In genomic region chr12:118187746-118188390, GRCh38 we compare ENCODE assay signal across 11 cellular contexts. TPM values are rescaled to one million over a fixed set of nuclear protein-coding genes. Genes with fewer than 3 reads are reported as not detected.
DNase-seq lines count a peak whose midpoint lies in the region; ATAC-seq and TF ChIP-seq lines count a peak whose summit lies in the region.
"Had no signal": no experiment of that assay in that cellular context is flagged by ENCODE, and none has a peak within 500 bp of the region (broad histone marks: within the 10 kb centered on the region; RNA-seq: fewer than 3 reads in every experiment).

No MANE protein-coding gene starts in this region.

- no peaks in the 10 kb centered on the region for H3K27me3 Mint-ChIP-seq in naive thymus-derived CD4-positive, alpha-beta T cell

- 41 to 50% methylated on average over 6 of the region's 6 CpGs for WGBS in heart right ventricle, 2 donors
- WGBS in tibial nerve, 2 donors: 44 to 46% methylated on average over 6 of the region's 6 CpGs
- 61 to 66% methylated on average over 6 of the region's 6 CpGs for WGBS in lower leg skin, 2 donors

- no peak for TF ChIP-seq EP300 in tibial nerve (IDR thresholded peaks at IDR 0.05)

- no peak for TF ChIP-seq POLR2A in tibial nerve (IDR thresholded peaks at IDR 0.05)
- TF ChIP-seq POLR2A in lower leg skin (IDR thresholded peaks at IDR 0.05): no peak

- CTCF ChIA-PET in naive thymus-derived CD4-positive, alpha-beta T cell (lab: Charles Lee): interaction anchor here (0.5 kb wide), 1 partner anchor 311 kb away, joined by 3 read pairs; no protein-coding TSS in a partner anchor

- DNase-seq in heart right ventricle (no peak), left cardiac atrium (no peak), coronary artery (ENCODE audit: low spot score) (no peak), tibial nerve (ENCODE audit: low spot score in 2 of 2) (no peak), lower leg skin (ENCODE audit: low spot score in 2 of 2) (no peak), GOT3 (lab: John Stamatoyannopoulos, UW) (no peak)
- no peak for DNase-seq in naive thymus-derived CD4-positive, alpha-beta T cell
- DNase-seq: NCI-H774 had no signal

- H3K27ac ChIP-seq in heart right ventricle (peak overlapping the region in 6 of 10 donors; percentile 12 to 72 (median 24)), coronary artery (no peak overlapping the region), tibial nerve (peak overlapping the region; percentile 49 to 91 (median 74))
- H3K27ac ChIP-seq in naive thymus-derived CD4-positive, alpha-beta T cell (ENCODE audit: low read depth, low read length): no peak overlapping the region
- H3K27ac ChIP-seq: KMS-11 had no signal

- peaks cover 0 to 15% (median 2%) of the 10 kb centered on the region in 5 donors for H3K36me3 Mint-ChIP-seq in naive thymus-derived CD4-positive, alpha-beta T cell

- H3K9me3 ChIP-seq in heart right ventricle (no peaks in the 10 kb centered on the region), tibial nerve (no peaks in the 10 kb centered on the region)
- no peaks in the 10 kb centered on the region for H3K9me3 ChIP-seq in naive thymus-derived CD4-positive, alpha-beta T cell (ENCODE audit: control insufficient read depth in 2 of 3, low read length in 3 of 3)

- ATAC-seq in heart right ventricle (peak in 2 of 8 donors; percentile 14), left cardiac atrium (no peak), HG03159 (IDR thresholded peaks at IDR 0.05; ENCODE audit: unreplicated experiment) (no peak)
- no peak for ATAC-seq in naive thymus-derived CD4-positive, alpha-beta T cell

- TF ChIP-seq CTCF in heart right ventricle (IDR thresholded peaks at IDR 0.05) (no peak), coronary artery (IDR thresholded peaks at IDR 0.05) (no peak), tibial nerve (IDR thresholded peaks at IDR 0.05) (no peak), lower leg skin (IDR thresholded peaks at IDR 0.05) (no peak)

- peak overlapping the region in 7 of 10 donors; percentile 34 to 52 (median 51) for H3K4me3 ChIP-seq in heart right ventricle
- H3K4me3 ChIP-seq in coronary artery: peak overlapping the region; percentile 51
- no peak overlapping the region for H3K4me3 ChIP-seq in naive thymus-derived CD4-positive, alpha-beta T cell (ENCODE audit: low read length)
- H3K4me3 ChIP-seq in tibial nerve: peak overlapping the region in 3 of 4 donors; percentile 7 to 44 (median 20)
- no peak overlapping the region for H3K4me3 ChIP-seq in lower leg skin (ENCODE audit: low read depth, poor library complexity, severe bottlenecking)

- peaks cover 2 to 64% (median 40%) of the 10 kb centered on the region in 9 donors for H3K4me1 ChIP-seq in heart right ventricle
- no peaks in the 10 kb centered on the region for H3K4me1 ChIP-seq in naive thymus-derived CD4-positive, alpha-beta T cell (ENCODE audit: control insufficient read depth in 2 of 2, insufficient read depth in 2 of 2, low read length in 2 of 2)
- H3K4me1 ChIP-seq in tibial nerve: peaks cover 0 to 57% (median 11%) of the 10 kb centered on the region in 4 donors

- no peaks in the 10 kb centered on the region for H3K9me3 Mint-ChIP-seq in naive thymus-derived CD4-positive, alpha-beta T cell
- H3K9me3 Mint-ChIP-seq: T-helper 1 cell treated with Interleukin-12 subunit alpha and Interleukin-12 subunit beta and Interleukin-4 antibody, amounts not matched to agents 30 μg/mL and 1 μg/mL, for 36 hours had no signal

- H3K27ac Mint-ChIP-seq in naive thymus-derived CD4-positive, alpha-beta T cell: peak overlapping the region in 6 of 9 donors; percentile 5 to 77 (median 50)
- H3K27ac Mint-ChIP-seq: T-helper 1 cell treated with Interleukin-12 subunit alpha and Interleukin-12 subunit beta and Interleukin-4 antibody, amounts not matched to agents 30 μg/mL and 1 μg/mL, for 36 hours had no signal

- H3K27me3 ChIP-seq in heart right ventricle (no peaks in the 10 kb centered on the region), tibial nerve (no peaks in the 10 kb centered on the region)
- H3K27me3 ChIP-seq in naive thymus-derived CD4-positive, alpha-beta T cell (ENCODE audit: control insufficient read depth in 2 of 2, insufficient read depth in 2 of 2, low read length in 2 of 2): no peaks in the 10 kb centered on the region

- intact Hi-C loops in heart right ventricle (cut with DNase I) (loop anchor here in 2 of 10 donors (5.0 to 10.0 kb wide), 2 partner anchors 187 to 189 kb away; partner anchors contain the start of genes SUDS3 (in 2 of the 2) and TAOK3 (in 1 of the 2)), left cardiac atrium (cut with DNase I) (loop anchor here in 1 of 2 donors (10.0 kb wide), 1 partner anchor 63 kb away; no protein-coding TSS in a partner anchor), lower leg skin (cut with DNase I; ENCODE audit: low total_unique reads) (no loop called here)
- intact Hi-C loops in naive thymus-derived CD4-positive, alpha-beta T cell (cut with micrococcal nuclease): loop anchor here in 1 of 2 donors (10.0 kb wide), 1 partner anchor 1357 kb away; no protein-coding TSS in a partner anchor

- POLR2A ChIA-PET in naive thymus-derived CD4-positive, alpha-beta T cell (lab: Charles Lee): no interaction called here

- H3K36me3 ChIP-seq in heart right ventricle: peaks cover 0 to 21% (median 0%) of the 10 kb centered on the region in 9 donors
- peaks cover 0 to 20% (median 0%) of the 10 kb centered on the region in 3 experiments for H3K36me3 ChIP-seq in naive thymus-derived CD4-positive, alpha-beta T cell (ENCODE audit: control insufficient read depth in 2 of 3, insufficient read depth in 3 of 3, low read length in 3 of 3)
- no peaks in the 10 kb centered on the region for H3K36me3 ChIP-seq in tibial nerve

- no peak overlapping the region for H3K4me3 Mint-ChIP-seq in naive thymus-derived CD4-positive, alpha-beta T cell
- H3K4me3 Mint-ChIP-seq: T-helper 1 cell treated with Interleukin-12 subunit alpha and Interleukin-12 subunit beta and Interleukin-4 antibody, amounts not matched to agents 30 μg/mL and 1 μg/mL, for 36 hours had no signal

- H3K4me1 Mint-ChIP-seq in naive thymus-derived CD4-positive, alpha-beta T cell: peaks cover 0 to 21% (median 7%) of the 10 kb centered on the region in 7 donors

RNA-seq across cellular contexts. Expression of gene PEBP1, which starts 51.9 kb away (rescaled TPM):
- 100 to 1,000 TPM; 310 to 552 (median 467) TPM for total RNA-seq in heart right ventricle
- 100 to 1,000 TPM; 273 to 535 TPM for polyA plus RNA-seq in heart right ventricle
- total RNA-seq in left cardiac atrium: 100 to 1,000 TPM; 315 to 322 TPM
- total RNA-seq in naive thymus-derived CD4-positive, alpha-beta T cell: 100 to 1,000 TPM in 1 of 5 experiments, 10 to 100 TPM in 4; 73.8 to 109 (median 91.1) TPM
- 100 to 1,000 TPM; 314 to 343 TPM for polyA plus RNA-seq in naive thymus-derived CD4-positive, alpha-beta T cell
- total RNA-seq in tibial nerve: 100 to 1,000 TPM; 380 to 704 (median 496) TPM
- 100 to 1,000 TPM; 192 to 447 (median 328) TPM for total RNA-seq in lower leg skin

Comparison
In these comparisons a context has a peak if more than half of its experiments do, and no peak if none do; other contexts are left out.
1. H3K27ac ChIP-seq: peak in heart right ventricle (6 of 10) and tibial nerve (4 of 4); none in coronary artery (0 of 2) and naive thymus-derived CD4-positive, alpha-beta T cell (single experiment).
2. H3K4me3 ChIP-seq: peak in heart right ventricle (7 of 10), coronary artery (single experiment) and tibial nerve (3 of 4); none in naive thymus-derived CD4-positive, alpha-beta T cell (single experiment) and lower leg skin (single experiment).